19 cellular contexts compared by ENCODE assay signal in the genomic region with DNA sequence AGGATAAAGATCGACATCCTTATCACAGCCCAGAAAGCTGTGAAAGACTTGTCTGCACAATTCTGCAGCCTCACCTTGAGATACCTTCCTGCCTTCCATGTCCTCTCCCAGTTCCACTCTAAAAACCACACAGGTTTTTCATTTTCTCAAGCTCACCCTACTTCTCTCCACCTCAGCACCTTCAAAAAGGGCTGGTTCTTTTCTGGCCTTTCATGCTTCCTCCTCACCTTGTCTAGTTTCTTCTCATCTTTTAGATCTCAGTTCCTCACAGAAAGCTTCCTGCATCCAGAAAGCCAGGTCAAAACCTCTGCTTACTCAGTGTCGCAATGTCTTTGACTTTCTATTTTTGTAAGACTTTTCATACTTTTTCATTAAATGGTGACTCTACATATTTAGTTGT.
A peak's percentile ranks its signal among the peaks of the same experiment; 100 is the strongest.
DNase-seq lines count a peak whose midpoint lies in the region; ATAC-seq lines count a peak whose summit lies in the region.
"Had no signal": no experiment of that assay in that cellular context is flagged by ENCODE, and none has a peak within 500 bp of the region (broad histone marks: within the 10 kb centered on the region; RNA-seq: fewer than 3 reads in every experiment).

No MANE protein-coding gene starts in this region.

- no peaks in the 10 kb centered on the region for H3K79me1 ChIP-seq in neuronal stem cell (ENCODE audit: low read depth, low read length)

- H3K27ac Mint-ChIP-seq in activated naive CD8-positive, alpha-beta T cell treated with anti-CD3 and anti-CD28 coated beads, Interleukin-2, amount 50 U/mL, for 24 hours: peak overlapping the region; percentile 40
- H3K27ac Mint-ChIP-seq: activated T-cell treated with anti-CD3 and anti-CD28 coated beads, Interleukin-2, amount 50 U/mL, for 72 hours; effector memory CD8-positive, alpha-beta T cell; GM23338 had no signal

- H3K27me3 Mint-ChIP-seq in activated naive CD8-positive, alpha-beta T cell treated with anti-CD3 and anti-CD28 coated beads, Interleukin-2, amount 50 U/mL, for 24 hours: no peaks in the 10 kb centered on the region

- H3K9me3 Mint-ChIP-seq in activated naive CD8-positive, alpha-beta T cell treated with anti-CD3 and anti-CD28 coated beads, Interleukin-2, amount 50 U/mL, for 24 hours: peaks cover 3% of the 10 kb centered on the region
- H3K9me3 Mint-ChIP-seq: activated T-cell treated with anti-CD3 and anti-CD28 coated beads, Interleukin-2, amount 50 U/mL, for 72 hours; effector memory CD8-positive, alpha-beta T cell; GM23338 had no signal

- no peak overlapping the region for H2BK120ac ChIP-seq in neuronal stem cell (ENCODE audit: low read depth, low read length)

- H3K4me2 ChIP-seq in neuronal stem cell (ENCODE audit: insufficient read depth, low read length, poor library complexity, severe bottlenecking): no peak overlapping the region
- H3K4me2 ChIP-seq: GM23338, PC-9 had no signal

- H3K23ac ChIP-seq in neuronal stem cell (ENCODE audit: low read depth, low read length, poor library complexity): no peak overlapping the region

- no peak overlapping the region for H4K8ac ChIP-seq in neuronal stem cell (ENCODE audit: low read depth, low read length)

- H3K4me1 Mint-ChIP-seq in activated naive CD8-positive, alpha-beta T cell treated with anti-CD3 and anti-CD28 coated beads, Interleukin-2, amount 50 U/mL, for 24 hours: peaks cover 14% of the 10 kb centered on the region

- H3K36me3 ChIP-seq in neuronal stem cell (replicated peaks in 1 of 2; ENCODE audit: control insufficient read depth in 2 of 2, insufficient read depth in 2 of 2, low read length in 2 of 2): no peaks in the 10 kb centered on the region
- H3K36me3 ChIP-seq: right atrium auricular region had no signal

- H3K18ac ChIP-seq in neuronal stem cell (ENCODE audit: low read length): no peak overlapping the region

- no peak overlapping the region for H3K4ac ChIP-seq in neuronal stem cell (ENCODE audit: low read length)

- peak; percentile 55 for ATAC-seq in GM18519 (IDR thresholded peaks at IDR 0.05; ENCODE audit: low FRiP score, unreplicated experiment)
- ATAC-seq in GM21367 (IDR thresholded peaks at IDR 0.05; ENCODE audit: unreplicated experiment): peak; percentile 67
- peak; percentile 68 for ATAC-seq in HG02938 (IDR thresholded peaks at IDR 0.05; ENCODE audit: unreplicated experiment)
- no peak for ATAC-seq in activated naive CD8-positive, alpha-beta T cell treated with anti-CD3 and anti-CD28 coated beads, Interleukin-2, amount 50 U/mL, for 24 hours
- no peak for ATAC-seq in GM19035 (IDR thresholded peaks at IDR 0.05; ENCODE audit: unreplicated experiment)
- ATAC-seq: activated T-cell treated with anti-CD3 and anti-CD28 coated beads, Interleukin-2, amount 50 U/mL, for 72 hours; effector memory CD8-positive, alpha-beta T cell; GM23338 had no signal

- no peak overlapping the region for H2AFZ ChIP-seq in neuronal stem cell (ENCODE audit: low read length)
- H2AFZ ChIP-seq: GM23338, PC-9 had no signal

- no peak overlapping the region for H3K4me3 Mint-ChIP-seq in activated naive CD8-positive, alpha-beta T cell treated with anti-CD3 and anti-CD28 coated beads, Interleukin-2, amount 50 U/mL, for 24 hours
- H3K4me3 Mint-ChIP-seq: activated T-cell treated with anti-CD3 and anti-CD28 coated beads, Interleukin-2, amount 50 U/mL, for 72 hours; effector memory CD8-positive, alpha-beta T cell; GM23338 had no signal

- no peaks in the 10 kb centered on the region for H3K27me3 ChIP-seq in neuronal stem cell (ENCODE audit: control insufficient read depth in 3 of 3, insufficient read depth in 3 of 3, low read depth in 1 of 3, low read length in 3 of 3)
- H3K27me3 ChIP-seq: right atrium auricular region had no signal

- no peak overlapping the region for H3K27ac ChIP-seq in neuronal stem cell (replicated peaks; ENCODE audit: low read length)
- H3K27ac ChIP-seq: PC-9, right atrium auricular region had no signal

- peaks cover 8 to 10% of the 10 kb centered on the region in 2 donors for H3K4me1 ChIP-seq in neuronal stem cell (ENCODE audit: control insufficient read depth in 2 of 2, insufficient read depth in 1 of 2, low read depth in 1 of 2, low read length in 2 of 2)
- H3K4me1 ChIP-seq: right atrium auricular region had no signal

- H3K9ac ChIP-seq in neuronal stem cell (ENCODE audit: low read depth, low read length, poor library complexity): no peak overlapping the region

- no peak for DNase-seq in activated naive CD8-positive, alpha-beta T cell treated with anti-CD3 and anti-CD28 coated beads, Interleukin-2, amount 50 U/mL, for 24 hours
- no peak for DNase-seq in neuronal stem cell (ENCODE audit: low spot score)
- no peak for DNase-seq in activated naive CD4-positive, alpha-beta T cell treated with Interleukin-2 at 50 U/mL for 16 hours
- DNase-seq in stimulated activated CD4-positive, alpha-beta T cell treated with anti-CD3 and anti-CD28 coated beads, Interleukin-4, amount 100 ng/mL, for 1 hour: no peak
- DNase-seq: activated CD4-positive, alpha-beta T cell treated with anti-CD3 and anti-CD28 coated beads, Interleukin-2, amount 50 U/mL, for 48 hours; activated T-cell treated with anti-CD3 and anti-CD28 coated beads, Interleukin-2, amount 50 U/mL, for 72 hours; central memory CD4-positive, alpha-beta T cell; effector memory CD8-positive, alpha-beta T cell; kidney glomerular epithelial cell; midbrain; NCI-H1694 treated with DMSO at 0.1 percent for 48 hours; NCI-H526; PC-9 had no signal

- H3K14ac ChIP-seq in neuronal stem cell (ENCODE audit: low read length): no peak overlapping the region

- no peak overlapping the region for H2BK12ac ChIP-seq in neuronal stem cell (ENCODE audit: low read length)

- H2BK5ac ChIP-seq in neuronal stem cell (ENCODE audit: low read length): no peak overlapping the region

- no peak overlapping the region for H3K4me3 ChIP-seq in neuronal stem cell (ENCODE audit: low read length in 2 of 2)
- H3K4me3 ChIP-seq: GM23338, PC-9, right atrium auricular region had no signal

- no peak overlapping the region for H2AK5ac ChIP-seq in neuronal stem cell (ENCODE audit: low read depth, low read length)

- H3K36me3 Mint-ChIP-seq in activated naive CD8-positive, alpha-beta T cell treated with anti-CD3 and anti-CD28 coated beads, Interleukin-2, amount 50 U/mL, for 24 hours (ENCODE audit: low read depth): peaks cover 1% of the 10 kb centered on the region

- H4K91ac ChIP-seq in neuronal stem cell (ENCODE audit: low read depth, low read length, poor library complexity): no peak overlapping the region

- WGBS in neuronal stem cell (ENCODE audit: extremely low coverage in 2 of 2, insufficient read length in 2 of 2, insufficient replicate concordance in 1 of 2), 2 donors: no CpG with 5 or more reads among the region's 2 CpGs

- no peaks in the 10 kb centered on the region for H3K9me3 ChIP-seq in neuronal stem cell (replicated peaks in 1 of 2; ENCODE audit: control insufficient read depth in 2 of 2, insufficient read depth in 1 of 2, low read depth in 1 of 2, low read length in 2 of 2)
- H3K9me3 ChIP-seq: right atrium auricular region had no signal

- no peak overlapping the region for H2BK15ac ChIP-seq in neuronal stem cell (ENCODE audit: low read length)

Comparison
In these comparisons a context has a peak if more than half of its experiments do, and no peak if none do; other contexts are left out.
1. ATAC-seq: peak in GM18519 (single experiment), GM21367 (single experiment) and HG02938 (single experiment); none in activated naive CD8-positive, alpha-beta T cell treated with anti-CD3 and anti-CD28 coated beads, Interleukin-2, amount 50 U/mL, for 24 hours (single experiment) and GM19035 (single experiment).